In the genomic region with DNA sequence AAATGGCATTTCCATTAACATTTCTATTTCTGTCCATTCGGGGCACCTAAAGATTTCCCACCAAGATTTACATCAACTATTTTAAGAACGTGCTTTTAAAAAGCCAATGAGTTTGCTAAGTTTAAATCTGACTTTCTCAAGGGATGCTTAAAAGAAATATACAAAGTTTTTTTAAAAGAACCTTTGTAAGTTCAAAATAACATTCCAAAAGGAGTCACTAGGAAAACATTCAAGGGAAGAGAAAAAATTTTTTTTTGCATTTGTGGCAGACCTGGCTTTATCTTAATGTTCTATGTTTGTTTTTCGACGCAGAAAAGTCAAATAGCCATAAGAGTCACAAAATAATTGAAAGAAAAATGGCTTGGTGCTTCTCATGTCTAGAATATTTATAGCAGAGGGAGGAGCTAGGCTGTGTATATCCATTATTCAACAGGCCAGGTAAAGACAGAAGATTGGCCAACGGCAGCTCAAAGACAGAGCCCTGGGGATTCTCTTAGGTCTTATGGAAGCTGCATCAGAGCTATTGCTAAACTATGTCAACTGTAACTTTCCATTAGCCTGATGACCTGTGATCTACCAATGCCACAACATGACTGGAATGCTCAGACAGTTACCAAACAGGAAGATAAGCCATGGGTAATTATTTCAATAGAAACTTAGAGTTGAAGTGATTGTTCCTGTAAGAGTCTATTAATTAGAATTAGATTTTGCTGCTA, we compare ENCODE assay signal across 15 cellular contexts. TPM values are rescaled to one million over a fixed set of nuclear protein-coding genes. Genes with fewer than 3 reads are reported as not detected.
DNase-seq lines count a peak whose midpoint lies in the region; ATAC-seq, FAIRE-seq and TF ChIP-seq lines count a peak whose summit lies in the region.
"Had no signal": no experiment of that assay in that cellular context is flagged by ENCODE, and none has a peak within 500 bp of the region (broad histone marks: within the 10 kb centered on the region; RNA-seq: fewer than 3 reads in every experiment).

No MANE protein-coding gene starts in this region.

- in situ Hi-C loops in HepG2 (cut with HindIII; ENCODE audit: extremely low pct_ligation_motif_present, low pct_unique_long_range_greater_than_20kb), result no loop called here

- H3K4me2 ChIP-seq in HepG2 (ENCODE audit: low read depth, low read length), result no peak overlapping the region

- H3K27me3 Mint-ChIP-seq in mesothelial cell of epicardium (ENCODE audit: low read depth), result no peaks in the 10 kb centered on the region
- peaks cover 6% of the 10 kb centered on the region for H3K27me3 Mint-ChIP-seq in stimulated activated naive CD8-positive, alpha-beta T cell treated with anti-CD3 and anti-CD28 coated beads, Interleukin-15, amount 100 ng/mL, for 72 hours
- H3K27me3 Mint-ChIP-seq: T-cell had no signal

- peaks cover 19% of the 10 kb centered on the region for H3K4me1 Mint-ChIP-seq in mesothelial cell of epicardium
- H3K4me1 Mint-ChIP-seq in stimulated activated naive CD8-positive, alpha-beta T cell treated with anti-CD3 and anti-CD28 coated beads, Interleukin-15, amount 100 ng/mL, for 72 hours, result no peaks in the 10 kb centered on the region
- H3K4me1 Mint-ChIP-seq: T-cell had no signal

- H3K27me3 ChIP-seq in HepG2 (ENCODE audit: control insufficient read depth in 1 of 2, insufficient read depth in 2 of 2, low read length in 2 of 2) (no peaks in the 10 kb centered on the region; a peak in 2 of 5 replicates), right lobe of liver (no peaks in the 10 kb centered on the region)

- no peak overlapping the region for H3K9ac ChIP-seq in HepG2 (ENCODE audit: insufficient read depth, low read depth, low read length)

- ATAC-seq in HepG2 (peak; percentile 65), right lobe of liver (no peak)
- ATAC-seq in stimulated activated naive CD8-positive, alpha-beta T cell treated with anti-CD3 and anti-CD28 coated beads, Interleukin-15, amount 100 ng/mL, for 72 hours, result no peak
- ATAC-seq: T-cell had no signal

- no peaks in the 10 kb centered on the region for H3K79me2 ChIP-seq in HepG2 (ENCODE audit: insufficient read depth, low read length)

- no peak for TF ChIP-seq POLR2A in HepG2 (IDR thresholded peaks at IDR 0.05; ENCODE audit: insufficient read depth in 1 of 2, low read depth in 2 of 2, low read length in 2 of 2)
- TF ChIP-seq POLR2A in right lobe of liver (IDR thresholded peaks at IDR 0.05), result no peak

- no peaks in the 10 kb centered on the region for H4K20me1 ChIP-seq in HepG2 (ENCODE audit: insufficient read depth, low read length)

- H3K27ac Mint-ChIP-seq in mesothelial cell of epicardium, result peak overlapping the region; percentile 60
- no peak overlapping the region for H3K27ac Mint-ChIP-seq in stimulated activated naive CD8-positive, alpha-beta T cell treated with anti-CD3 and anti-CD28 coated beads, Interleukin-15, amount 100 ng/mL, for 72 hours
- H3K27ac Mint-ChIP-seq: T-cell had no signal

- DNase-seq in HepG2 (ENCODE audit: low spot score) (peak; percentile 61), right lobe of liver (no peak), epithelial cell of esophagus (ENCODE audit: low read depth) (peak; percentile 74), mesothelial cell of epicardium (ENCODE audit: low spot score in 2 of 2, unreplicated experiment in 2 of 2) (no peak), HPDE6-E6E7 (ENCODE audit: extremely low spot score) (no peak), NCI-H510A (lab: John Stamatoyannopoulos, UW) (no peak)
- no peak for DNase-seq in activated CD8-positive, alpha-beta memory T cell treated with anti-CD3 and anti-CD28 coated beads for 24 hours
- DNase-seq in stimulated activated naive CD8-positive, alpha-beta T cell treated with anti-CD3 and anti-CD28 coated beads, Interleukin-15, amount 100 ng/mL, for 72 hours, result no peak
- DNase-seq: activated CD8-positive, alpha-beta memory T cell treated with anti-CD3 and anti-CD28 coated beads, Interleukin-2, amount 50 U/mL, for 4 hours; activated naive CD4-positive, alpha-beta T cell treated with anti-CD3 and anti-CD28 coated beads, Interleukin-2, amount 50 U/mL, for 16 hours; dorsolateral prefrontal cortex; NCI-H1105; NCI-H345; T-cell had no signal

- 15% methylated on average over 5 of the region's 5 CpGs for WGBS in HepG2 (ENCODE audit: low lambda C conversion rate)
- WGBS in right lobe of liver (ENCODE audit: insufficient coverage, low coverage, low lambda C conversion rate, missing lambda C conversion rate), result 40% methylated on average over 5 of the region's 5 CpGs

- H3K4me1 ChIP-seq in HepG2 (ENCODE audit: insufficient read depth, low read length) (peaks cover 29% of the 10 kb centered on the region), right lobe of liver (no peaks in the 10 kb centered on the region)

- FAIRE-seq in HepG2 (lab: Jason Lieb, UNC), result no peak

- CTCF ChIA-PET in HepG2 (lab: Yijun Ruan, JAX; ENCODE audit: low intra/inter-chr PET ratio, low total read pairs), result no interaction called here

- BruUV-seq in HepG2 (replicated peaks; lab: Mats Ljungman, UMichigan), result no TSS peak

- no peak overlapping the region for H2AFZ ChIP-seq in HepG2 (ENCODE audit: low read length)

- H3K9me3 Mint-ChIP-seq in mesothelial cell of epicardium, result no peaks in the 10 kb centered on the region
- H3K9me3 Mint-ChIP-seq in stimulated activated naive CD8-positive, alpha-beta T cell treated with anti-CD3 and anti-CD28 coated beads, Interleukin-15, amount 100 ng/mL, for 72 hours, result peaks cover 7 to 18% of the 10 kb centered on the region in 2 donors
- H3K9me3 Mint-ChIP-seq: neural crest cell had no signal

- peak in 1 of 2 experiments; percentile 13; a peak in 1 of 4 replicates for TF ChIP-seq EP300 in HepG2 (IDR thresholded peaks at IDR 0.05; ENCODE audit: low read depth in 2 of 2, low read length in 2 of 2)
- TF ChIP-seq EP300 in HepG2 (CRISPR knock-in tag; IDR thresholded peaks at IDR 0.05; ENCODE audit: borderline replicate concordance), result no peak

- TF ChIP-seq CTCF in HepG2 (CRISPR knock-in tag; IDR thresholded peaks at IDR 0.05), result no peak
- no peak for TF ChIP-seq CTCF in right lobe of liver (IDR thresholded peaks at IDR 0.05)
- no peak for TF ChIP-seq CTCF in epithelial cell of esophagus (IDR thresholded peaks at IDR 0.05; ENCODE audit: insufficient read depth, low read depth, low read length, missing control alignments)
- no peak for TF ChIP-seq CTCF in mesothelial cell of epicardium (IDR thresholded peaks at IDR 0.05; ENCODE audit: unreplicated experiment)

- H3K27ac ChIP-seq in HepG2 (ENCODE audit: extremely low read length, insufficient read depth, low read length), result no peak overlapping the region
- no peak overlapping the region for H3K27ac ChIP-seq in right lobe of liver

- no peak for TF ChIP-seq RAD21 in HepG2 (CRISPR knock-in tag; IDR thresholded peaks at IDR 0.05)

- intact Hi-C loops in HepG2 (cut with micrococcal nuclease; ENCODE audit: unreplicated experiment), result no loop called here
- intact Hi-C loops in right lobe of liver (cut with DNase I), result no loop called here

- H3K36me3 Mint-ChIP-seq in mesothelial cell of epicardium, result no peaks in the 10 kb centered on the region
- H3K36me3 Mint-ChIP-seq: T-cell had no signal

- no peak overlapping the region for H3K4me3 ChIP-seq in HepG2 (replicated peaks in 1 of 3; ENCODE audit: insufficient read depth in 1 of 3, low read depth in 2 of 3, low read length in 3 of 3)
- no peak overlapping the region for H3K4me3 ChIP-seq in right lobe of liver
- no peak overlapping the region for H3K4me3 ChIP-seq in epithelial cell of esophagus (ENCODE audit: low read length)
- H3K4me3 ChIP-seq: dorsolateral prefrontal cortex had no signal

- H3K4me3 Mint-ChIP-seq in mesothelial cell of epicardium, result no peak overlapping the region
- H3K4me3 Mint-ChIP-seq in stimulated activated naive CD8-positive, alpha-beta T cell treated with anti-CD3 and anti-CD28 coated beads, Interleukin-15, amount 100 ng/mL, for 72 hours, result no peak overlapping the region
- H3K4me3 Mint-ChIP-seq: neural crest cell, T-cell had no signal

- H3K36me3 ChIP-seq in HepG2 (replicated peaks in 1 of 2; ENCODE audit: control insufficient read depth in 1 of 2, insufficient read depth in 2 of 2, low read length in 2 of 2) (no peaks in the 10 kb centered on the region), right lobe of liver (no peaks in the 10 kb centered on the region)

- POLR2A ChIA-PET in HepG2 (lab: Yijun Ruan, JAX), result no interaction called here

- no peaks in the 10 kb centered on the region for H3K9me3 ChIP-seq in HepG2 (ENCODE audit: low read length)
- H3K9me3 ChIP-seq in right lobe of liver, result no peaks in the 10 kb centered on the region

RNA-seq across cellular contexts. Expression of a gene that starts 37.8 kb away (rescaled TPM):
- total RNA-seq in HepG2 (2016; rRNA removed; fragmentation: Illumina TruSeq; extraction: Trizol), result not detected in 2 replicates
- total RNA-seq in HepG2 (2016; cell fraction: cytosol; rRNA removed; fragmentation: Illumina TruSeq; extraction: Trizol; ENCODE audit: low read depth), result not detected in 2 replicates
- not detected in 2 replicates for total RNA-seq in HepG2 (2016; cell fraction: insoluble cytoplasmic fraction; rRNA removed; fragmentation: Illumina TruSeq; extraction: Trizol)
- not detected in 2 replicates for total RNA-seq in HepG2 (2016; cell fraction: membrane; rRNA removed; fragmentation: Illumina TruSeq; extraction: Trizol)
- total RNA-seq in HepG2 (2016; cell fraction: nucleus; rRNA removed; fragmentation: Illumina TruSeq; extraction: Trizol), result not detected in 2 replicates
- polyA plus RNA-seq in HepG2 (2011; rRNA removed), result not detected in 2 replicates
- not detected in 2 replicates for polyA plus RNA-seq in HepG2 (2011; cell fraction: cytosol; rRNA removed)
- not detected in 2 replicates for polyA plus RNA-seq in HepG2 (2011; cell fraction: nucleus; rRNA removed)
- polyA plus RNA-seq in HepG2 (2012), result not detected in 2 replicates
- polyA plus RNA-seq in HepG2 (2016; cell fraction: cytosol; fragmentation: Illumina TruSeq; extraction: Trizol; ENCODE audit: low read depth), result not detected in 2 replicates
- polyA plus RNA-seq in HepG2 (2016; cell fraction: insoluble cytoplasmic fraction; fragmentation: Illumina TruSeq; extraction: Trizol; ENCODE audit: low read depth), result not detected in 2 replicates
- polyA plus RNA-seq in HepG2 (2016; cell fraction: membrane; fragmentation: Illumina TruSeq; extraction: Trizol; ENCODE audit: low read depth), result not detected in 2 replicates
- not detected in 2 replicates for polyA plus RNA-seq in HepG2 (2016; cell fraction: nucleus; fragmentation: Illumina TruSeq; extraction: Trizol; ENCODE audit: insufficient read depth, low read depth)
- not detected in 2 replicates for polyA minus RNA-seq in HepG2 (2011; rRNA and poly(A)+ RNA removed; ENCODE audit: low replicate concordance)
- polyA minus RNA-seq in HepG2 (2011; cell fraction: cytosol; rRNA and poly(A)+ RNA removed), result not detected in 2 replicates
- polyA minus RNA-seq in HepG2 (2011; cell fraction: nucleus; rRNA and poly(A)+ RNA removed), result not detected in 2 replicates
- 1 to 10 TPM in 1 of 6 experiments, under 1 TPM in 5; 0.07 to 2.4 (median 0.11) TPM for total RNA-seq in right lobe of liver
- total RNA-seq in mesothelial cell of epicardium, result 10.3 to 13.0 TPM (median 11.4 TPM) in 3 replicates
- total RNA-seq: T-cell had no signal

Comparison
In these comparisons a context has a peak if more than half of its experiments do, and no peak if none do; other contexts are left out.
1. DNase-seq: peak in HepG2 (single experiment) and epithelial cell of esophagus (single experiment); none in right lobe of liver (0 of 3), mesothelial cell of epicardium (0 of 2), activated CD8-positive, alpha-beta memory T cell treated with anti-CD3 and anti-CD28 coated beads for 24 hours (single experiment), HPDE6-E6E7 (single experiment), NCI-H510A (single experiment) and stimulated activated naive CD8-positive, alpha-beta T cell treated with anti-CD3 and anti-CD28 coated beads, Interleukin-15, amount 100 ng/mL, for 72 hours (0 of 2).